ENCODE assay signal across 1 cellular context in genomic region chr6:122789862-122790739, GRCh38.
TF ChIP-seq lines count a peak whose summit lies in the region.

No MANE protein-coding gene starts in this region.

TF ChIP-seq in GM12878, 131 proteins besides CTCF, POLR2A, EP300 and RAD21 (continued from another document):
- no peak for TF ChIP-seq CEBPZ (IDR thresholded peaks at IDR 0.05; ENCODE audit: low read depth, low read length)
- TF ChIP-seq TBL1XR1 (IDR thresholded peaks at IDR 0.05; ENCODE audit: low read depth, low read length): no peak
- TF ChIP-seq CREB1 (IDR thresholded peaks at IDR 0.05; ENCODE audit: low read depth): no peak
- TF ChIP-seq PML (IDR thresholded peaks at IDR 0.05; ENCODE audit: low read length): no peak
- peak; percentile 30; the same call in 1 of the 2 replicates for TF ChIP-seq PKNOX1 (IDR thresholded peaks at IDR 0.05)
- no peak for TF ChIP-seq SMARCA5 (IDR thresholded peaks at IDR 0.05)
- TF ChIP-seq POLR2AphosphoS2 (IDR thresholded peaks at IDR 0.05; ENCODE audit: low read depth, low read length): no peak
- TF ChIP-seq ATF2 (IDR thresholded peaks at IDR 0.05; ENCODE audit: low read length): no peak
